Comparison of ENCODE assay signal across 1 cellular context in genomic region chr12:62263956-62264355, GRCh38.
TF ChIP-seq lines count a peak whose summit lies in the region.

No MANE protein-coding gene starts in this region.

TF ChIP-seq in GM12878, 131 proteins besides CTCF, POLR2A, EP300 and RAD21:
- 0 out of 2 replicates have a peak, but pooled peaks have one; percentile 24 for TF ChIP-seq POLR2AphosphoS5 (IDR thresholded peaks at IDR 0.05; ENCODE audit: low read length)
- TF ChIP-seq CHD1 (IDR thresholded peaks at IDR 0.05; ENCODE audit: low read depth, low read length), result no peak
- TF ChIP-seq RUNX3 (IDR thresholded peaks at IDR 0.05; ENCODE audit: low read length), result 0 out of 2 replicates have a peak, but pooled peaks have one; percentile 29
- TF ChIP-seq FOS (IDR thresholded peaks at IDR 0.05; ENCODE audit: borderline replicate concordance, extremely low read depth, insufficient read length), result no peak
- peak; percentile 32; the same call in 1 of the 2 replicates for TF ChIP-seq MLLT1 (IDR thresholded peaks at IDR 0.05)
- TF ChIP-seq BHLHE40 (IDR thresholded peaks at IDR 0.05; ENCODE audit: borderline replicate concordance in 1 of 2, low read depth in 2 of 2, low read length in 1 of 2), result peak in 1 of 2 experiments; percentile 59; a peak in 1 of 4 replicates
- TF ChIP-seq ZNF217 (IDR thresholded peaks at IDR 0.05), result peak; percentile 65; the same call in 1 of the 2 replicates
- no peak for TF ChIP-seq HDGF (IDR thresholded peaks at IDR 0.05)
- no peak for TF ChIP-seq KLF5 (IDR thresholded peaks at IDR 0.05; ENCODE audit: partially characterized antibody)
- TF ChIP-seq USF2 (IDR thresholded peaks at IDR 0.05; ENCODE audit: borderline replicate concordance, low read depth, low read length), result no peak
- TF ChIP-seq ZBTB40 (IDR thresholded peaks at IDR 0.05; ENCODE audit: borderline replicate concordance), result 0 out of 2 replicates have a peak, but pooled peaks have one; percentile 6
- TF ChIP-seq RB1 (IDR thresholded peaks at IDR 0.05; ENCODE audit: borderline replicate concordance), result no peak
